Comparison of ENCODE assay signal across 1 cellular context in the genomic region with DNA sequence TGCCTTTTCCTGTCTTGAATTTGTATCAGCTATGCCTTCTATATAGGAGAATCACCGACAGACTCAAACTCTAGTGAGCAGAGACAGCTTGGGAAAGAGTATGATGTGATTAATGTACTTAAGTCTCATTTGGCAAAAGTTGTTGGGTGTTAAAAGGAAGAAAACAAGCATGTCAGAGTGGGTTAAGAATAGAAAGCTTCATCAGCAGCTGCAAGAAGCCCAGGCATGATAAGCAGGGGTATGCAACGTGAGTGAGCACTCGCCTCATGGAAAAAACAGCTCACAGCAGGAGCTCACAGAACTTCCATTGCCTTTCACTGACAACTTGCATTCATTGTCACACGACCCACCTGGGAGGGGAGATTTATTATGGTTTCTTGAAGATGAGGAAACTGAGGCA.
TF ChIP-seq lines count a peak whose summit lies in the region.

No MANE protein-coding gene starts in this region.

TF ChIP-seq in HepG2, 621 proteins besides CTCF, POLR2A, EP300 and RAD21:
- TF ChIP-seq DNMT1 (CRISPR knock-in tag; IDR thresholded peaks at IDR 0.05) (no peak), KAT2B (IDR thresholded peaks at IDR 0.05; ENCODE audit: borderline replicate concordance, low read depth, low read length) (no peak), ZBTB2 (CRISPR knock-in tag; IDR thresholded peaks at IDR 0.05; ENCODE audit: low read depth) (no peak), ELF3 (CRISPR knock-in tag; IDR thresholded peaks at IDR 0.05) (no peak), DR1 (CRISPR knock-in tag; IDR thresholded peaks at IDR 0.05) (no peak)
